ENCODE assay signal across 27 cellular contexts in genomic region chr1:200124309-200124708, GRCh38.
A peak's percentile ranks its signal among the peaks of the same experiment; 100 is the strongest.
DNase-seq lines count a peak whose midpoint lies in the region; ATAC-seq, FAIRE-seq and TF ChIP-seq lines count a peak whose summit lies in the region.
"Had no signal": no experiment of that assay in that cellular context is flagged by ENCODE, and none has a peak within 500 bp of the region (broad histone marks: within the 10 kb centered on the region; RNA-seq: fewer than 3 reads in every experiment).

No MANE protein-coding gene starts in this region.

- no peak for ATAC-seq in A549
- ATAC-seq: GM12878 had no signal

- no peaks in the 10 kb centered on the region for H3K23me2 ChIP-seq in H1 (ENCODE audit: low read depth, low read length)

- H3K79me1 ChIP-seq in H1 (ENCODE audit: low read depth, low read length), result no peaks in the 10 kb centered on the region

- peaks cover 5% of the 10 kb centered on the region for H3K27me3 Mint-ChIP-seq in activated naive CD4-positive, alpha-beta T cell treated with anti-CD3 and anti-CD28 coated beads, Interleukin-2, amount 50 U/mL, for 24 hours
- peaks cover 5% of the 10 kb centered on the region for H3K27me3 Mint-ChIP-seq in activated naive CD4-positive, alpha-beta T cell treated with anti-CD3 and anti-CD28 coated beads, Interleukin-2, amount 10 ng/mL, durations not matched to agents 7 days and 5 days
- no peaks in the 10 kb centered on the region for H3K27me3 Mint-ChIP-seq in endodermal cell (ENCODE audit: insufficient read depth)

- H3K27ac ChIP-seq in A549 (no peak overlapping the region), Karpas-422 (ENCODE audit: low read length) (no peak overlapping the region), H1 (ENCODE audit: low read depth, low read length) (no peak overlapping the region), endodermal cell (ENCODE audit: low read depth, low read length) (no peak overlapping the region)
- H3K27ac ChIP-seq: 22Rv1, BLaER1 had no signal

- no peaks in the 10 kb centered on the region for H3K36me3 Mint-ChIP-seq in activated naive CD4-positive, alpha-beta T cell treated with anti-CD3 and anti-CD28 coated beads, Interleukin-2, amount 50 U/mL, for 24 hours
- no peaks in the 10 kb centered on the region for H3K36me3 Mint-ChIP-seq in activated naive CD4-positive, alpha-beta T cell treated with anti-CD3 and anti-CD28 coated beads, Interleukin-2, amount 10 ng/mL, durations not matched to agents 7 days and 5 days
- H3K36me3 Mint-ChIP-seq in endodermal cell (ENCODE audit: low read depth), result peaks cover 2% of the 10 kb centered on the region
- H3K36me3 Mint-ChIP-seq: CD14-positive monocyte; CD4-positive, alpha-beta memory T cell; CD4-positive, CD25-positive, alpha-beta regulatory T cell; CD8-positive, alpha-beta memory T cell had no signal

- H3K9me2 ChIP-seq in Karpas-422 (replicated peaks; ENCODE audit: insufficient read depth, low read length), result no peaks in the 10 kb centered on the region

- no peak overlapping the region for H3K14ac ChIP-seq in H1 (ENCODE audit: insufficient read length)

- no peak overlapping the region for H4K8ac ChIP-seq in H1 (ENCODE audit: extremely low read depth, insufficient read depth, low read length)

- no peak overlapping the region for H3K23ac ChIP-seq in H1 (ENCODE audit: insufficient read length)

- H3K9ac ChIP-seq in Karpas-422 (ENCODE audit: low read length) (no peak overlapping the region), H1 (replicated peaks in 1 of 4; ENCODE audit: extremely low read depth in 1 of 4, low read depth in 3 of 4, low read length in 3 of 4) (no peak overlapping the region), endodermal cell (ENCODE audit: extremely low read depth, low read length, poor library complexity, severe bottlenecking) (no peak overlapping the region)
- H3K9ac ChIP-seq: BLaER1 had no signal

- H2AFZ ChIP-seq in Karpas-422 (ENCODE audit: low read length) (no peak overlapping the region), H1 (ENCODE audit: low read length) (no peak overlapping the region)

- H4K20me1 ChIP-seq in Karpas-422 (ENCODE audit: insufficient read depth, low read depth, low read length) (no peaks in the 10 kb centered on the region), H1 (replicated peaks in 1 of 2; ENCODE audit: control insufficient read depth in 1 of 2, insufficient read depth in 2 of 2, low read length in 2 of 2) (no peaks in the 10 kb centered on the region)
- H4K20me1 ChIP-seq: BLaER1 had no signal

- TF ChIP-seq RAD21 in A549 (conservative IDR thresholded peaks at IDR 0.05 in 1 of 2, IDR thresholded peaks at IDR 0.05 in 1 of 2) (no peak), H1 (IDR thresholded peaks at IDR 0.05 in 1 of 2, conservative IDR thresholded peaks at IDR 0.05 in 1 of 2; ENCODE audit: low read depth in 2 of 2, low read length in 2 of 2) (no peak)

- no peak for TF ChIP-seq POLR2A in A549 (IDR thresholded peaks at IDR 0.05; ENCODE audit: low read length)
- no peak for TF ChIP-seq POLR2A in H1 (IDR thresholded peaks at IDR 0.05; ENCODE audit: control extremely low read depth in 1 of 2, low read depth in 2 of 2, low read length in 2 of 2)

- H3K9me3 Mint-ChIP-seq in activated naive CD4-positive, alpha-beta T cell treated with anti-CD3 and anti-CD28 coated beads, Interleukin-2, amount 50 U/mL, for 24 hours, result no peaks in the 10 kb centered on the region
- no peaks in the 10 kb centered on the region for H3K9me3 Mint-ChIP-seq in activated naive CD4-positive, alpha-beta T cell treated with anti-CD3 and anti-CD28 coated beads, Interleukin-2, amount 10 ng/mL, durations not matched to agents 7 days and 5 days
- H3K9me3 Mint-ChIP-seq in endodermal cell, result no peaks in the 10 kb centered on the region
- H3K9me3 Mint-ChIP-seq: CD14-positive monocyte; CD4-positive, alpha-beta memory T cell; CD4-positive, CD25-positive, alpha-beta regulatory T cell; CD8-positive, alpha-beta memory T cell had no signal

- H3K4me1 ChIP-seq in A549 (peaks cover 6% of the 10 kb centered on the region; the same call in 2 of the 3 replicates), Karpas-422 (ENCODE audit: low read length) (no peaks in the 10 kb centered on the region), H1 (replicated peaks in 1 of 4; ENCODE audit: control insufficient read depth in 3 of 4, insufficient read depth in 4 of 4, low read length in 3 of 4) (peaks cover 0 to 4% (median 0%) of the 10 kb centered on the region in 4 experiments; a peak in 2 of 7 replicates), endodermal cell (ENCODE audit: control insufficient read depth, insufficient read depth, low read length) (no peaks in the 10 kb centered on the region)
- H3K4me1 ChIP-seq: BE2C had no signal

- no peak for FAIRE-seq in A549 (lab: Jason Lieb, UNC)
- FAIRE-seq in H1 (lab: Jason Lieb, UNC), result no peak
- FAIRE-seq: GM12878, GM12892, GM18507 had no signal

- H3K4me2 ChIP-seq in A549 (no peak overlapping the region), Karpas-422 (ENCODE audit: low read depth, low read length, poor library complexity, severe bottlenecking) (no peak overlapping the region), H1 (ENCODE audit: insufficient read depth in 1 of 2, low read depth in 2 of 2, low read length in 2 of 2) (no peak overlapping the region)
- H3K4me2 ChIP-seq: BLaER1 had no signal

- H2BK20ac ChIP-seq in H1 (ENCODE audit: low read length), result no peak overlapping the region

- no peak overlapping the region for H3K4ac ChIP-seq in H1 (replicated peaks; ENCODE audit: insufficient read length, low read depth, low read length)

- no peaks in the 10 kb centered on the region for H3K27me3 ChIP-seq in Karpas-422 (ENCODE audit: low read length)
- H3K27me3 ChIP-seq in H1 (replicated peaks in 1 of 4; ENCODE audit: control insufficient read depth in 3 of 4, extremely low read depth in 1 of 4, insufficient read depth in 3 of 4, low read length in 3 of 4), result no peaks in the 10 kb centered on the region
- H3K27me3 ChIP-seq in endodermal cell (ENCODE audit: control insufficient read depth, insufficient read depth, low read length, poor library complexity, severe bottlenecking), result no peaks in the 10 kb centered on the region
- H3K27me3 ChIP-seq: BLaER1 had no signal

- TF ChIP-seq CTCF in A549 (IDR thresholded peaks at IDR 0.05) (no peak), H1 (IDR thresholded peaks at IDR 0.05; ENCODE audit: control extremely low read depth in 1 of 3, insufficient read depth in 1 of 3, low read depth in 1 of 3, low read length in 3 of 3) (no peak), endodermal cell (conservative IDR thresholded peaks at IDR 0.05) (no peak)

- H3K4me1 Mint-ChIP-seq in activated naive CD4-positive, alpha-beta T cell treated with anti-CD3 and anti-CD28 coated beads, Interleukin-2, amount 50 U/mL, for 24 hours, result peaks cover 6% of the 10 kb centered on the region
- H3K4me1 Mint-ChIP-seq in activated naive CD4-positive, alpha-beta T cell treated with anti-CD3 and anti-CD28 coated beads, Interleukin-2, amount 10 ng/mL, durations not matched to agents 7 days and 5 days, result peaks cover 3% of the 10 kb centered on the region
- peaks cover 5% of the 10 kb centered on the region for H3K4me1 Mint-ChIP-seq in endodermal cell

- DNase-seq in activated naive CD4-positive, alpha-beta T cell treated with anti-CD3 and anti-CD28 coated beads, Interleukin-2, amount 10 ng/mL, durations not matched to agents 7 days and 5 days, result no peak
- DNase-seq in A549 (ENCODE audit: low read depth in 1 of 2, low spot score in 1 of 2) (no peak), Karpas-422 (peak; percentile 17), H1 (ENCODE audit: low read depth in 1 of 2, low spot score in 2 of 2) (no peak), endodermal cell (no peak), putamen (ENCODE audit: low spot score) (no peak)
- DNase-seq: ACHN; BE2C; C1 segment of cervical spinal cord; CD4-positive, alpha-beta memory T cell; CD4-positive, CD25-positive, alpha-beta regulatory T cell; CD8-positive, alpha-beta memory T cell; COR-L47; DMS 273 treated with DMSO at 0.1 percent for 48 hours; DMS153; DMS53; DMS79; DND-41; EL; GDM1 had no signal

- 73% methylated on average over 1 of the region's 1 CpG for WGBS in A549 (ENCODE audit: missing lambda C conversion rate)
- 69% methylated on average over 1 of the region's 1 CpG; no CpG with 5 or more reads in 1 of the 2 experiments for WGBS in H1 (ENCODE audit: extremely low coverage in 1 of 2, insufficient coverage in 1 of 2, insufficient read length in 1 of 2, insufficient replicate concordance in 2 of 2, low coverage in 1 of 2, low lambda C conversion rate in 2 of 2, missing lambda C conversion rate in 1 of 2), 2 experiments
- 86 to 93% methylated on average over 1 of the region's 1 CpG for WGBS in endodermal cell (ENCODE audit: insufficient coverage in 1 of 2, insufficient read length in 1 of 2), 2 experiments

- no peak overlapping the region for H3K18ac ChIP-seq in H1 (ENCODE audit: extremely low read depth, low read length)

- CTCF ChIA-PET in activated naive CD4-positive, alpha-beta T cell treated with anti-CD3 and anti-CD28 coated beads, Interleukin-2, amount 10 ng/mL, durations not matched to agents 7 days and 5 days (lab: Charles Lee), result no interaction called here
- CTCF ChIA-PET in A549 (lab: Yijun Ruan, JAX), result no interaction called here
- CTCF ChIA-PET in H1 (lab: Charles Lee; ENCODE audit: partially characterized antibody), result interaction anchor here (0.5 to 1.6 kb wide), 5 partner anchors 15 to 439 kb away, joined by 3 to 4 read pairs (median 4); no protein-coding TSS in a partner anchor

- no peak overlapping the region for H4K5ac ChIP-seq in H1 (ENCODE audit: insufficient read length, low read depth, low read length)

- TF ChIP-seq EP300 in A549 (IDR thresholded peaks at IDR 0.05) (no peak), H1 (IDR thresholded peaks at IDR 0.05; ENCODE audit: borderline replicate concordance in 1 of 2, low read depth in 2 of 2, low read length in 2 of 2) (no peak)

- H4K91ac ChIP-seq in H1 (replicated peaks; ENCODE audit: insufficient read length, low read length), result no peak overlapping the region

- no peak overlapping the region for H2AK5ac ChIP-seq in H1 (ENCODE audit: low read depth, low read length)

- no peak overlapping the region for H2BK5ac ChIP-seq in H1 (ENCODE audit: low read depth, low read length)

- no peak overlapping the region for H3K4me3 ChIP-seq in A549
- H3K4me3 ChIP-seq in Karpas-422 (ENCODE audit: low read length), result no peak overlapping the region
- no peak overlapping the region for H3K4me3 ChIP-seq in H1 (ENCODE audit: extremely low read depth in 1 of 4, insufficient read depth in 2 of 4, low read depth in 3 of 4, low read length in 4 of 4)
- no peak overlapping the region for H3K4me3 ChIP-seq in endodermal cell (ENCODE audit: low read length)
- H3K4me3 ChIP-seq: BLaER1, GM12878 had no signal

- H3K9me3 ChIP-seq in A549 (no peaks in the 10 kb centered on the region), Karpas-422 (ENCODE audit: low read length) (no peaks in the 10 kb centered on the region), H1 (ENCODE audit: insufficient read depth in 2 of 2, low read depth in 1 of 2, low read length in 1 of 2) (no peaks in the 10 kb centered on the region), endodermal cell (ENCODE audit: control insufficient read depth, low read length) (no peaks in the 10 kb centered on the region)
- H3K9me3 ChIP-seq: BE2C, BLaER1 had no signal

- no peak overlapping the region for H2BK15ac ChIP-seq in H1 (ENCODE audit: low read length)

- H3K4me3 Mint-ChIP-seq in activated naive CD4-positive, alpha-beta T cell treated with anti-CD3 and anti-CD28 coated beads, Interleukin-2, amount 50 U/mL, for 24 hours, result no peak overlapping the region
- no peak overlapping the region for H3K4me3 Mint-ChIP-seq in activated naive CD4-positive, alpha-beta T cell treated with anti-CD3 and anti-CD28 coated beads, Interleukin-2, amount 10 ng/mL, durations not matched to agents 7 days and 5 days
- no peak overlapping the region for H3K4me3 Mint-ChIP-seq in endodermal cell
- H3K4me3 Mint-ChIP-seq: CD14-positive monocyte; CD4-positive, alpha-beta memory T cell; CD4-positive, CD25-positive, alpha-beta regulatory T cell; CD8-positive, alpha-beta memory T cell had no signal

- no peaks in the 10 kb centered on the region for H3K36me3 ChIP-seq in Karpas-422 (ENCODE audit: insufficient read depth, low read length)
- H3K36me3 ChIP-seq in H1 (ENCODE audit: control insufficient read depth in 2 of 4, insufficient read depth in 4 of 4, low read length in 3 of 4), result no peaks in the 10 kb centered on the region; a peak in 2 of 8 replicates
- H3K36me3 ChIP-seq in endodermal cell (ENCODE audit: control insufficient read depth, insufficient read depth, low read length), result no peaks in the 10 kb centered on the region
- H3K36me3 ChIP-seq: BE2C, BLaER1 had no signal

- POLR2A ChIA-PET in A549 (lab: Yijun Ruan, JAX) (no interaction called here), H1 (lab: Charles Lee; ENCODE audit: partially characterized antibody) (no interaction called here)

- peak overlapping the region; percentile 2 for H3K27ac Mint-ChIP-seq in activated naive CD4-positive, alpha-beta T cell treated with anti-CD3 and anti-CD28 coated beads, Interleukin-2, amount 50 U/mL, for 24 hours
- H3K27ac Mint-ChIP-seq in activated naive CD4-positive, alpha-beta T cell treated with anti-CD3 and anti-CD28 coated beads, Interleukin-2, amount 10 ng/mL, durations not matched to agents 7 days and 5 days, result no peak overlapping the region
- H3K27ac Mint-ChIP-seq in endodermal cell, result no peak overlapping the region
- H3K27ac Mint-ChIP-seq: CD14-positive monocyte; CD4-positive, alpha-beta memory T cell; CD4-positive, CD25-positive, alpha-beta regulatory T cell; CD8-positive, alpha-beta memory T cell had no signal

- no peaks in the 10 kb centered on the region for H3K79me2 ChIP-seq in Karpas-422 (ENCODE audit: low read length)
- H3K79me2 ChIP-seq in H1 (ENCODE audit: control insufficient read depth in 1 of 2, insufficient read depth in 2 of 2, low read length in 2 of 2), result no peaks in the 10 kb centered on the region

- no peak overlapping the region for H2BK120ac ChIP-seq in H1 (replicated peaks; ENCODE audit: low read depth, low read length)

- no peak overlapping the region for H2BK12ac ChIP-seq in H1 (ENCODE audit: low read depth, low read length)

- H3K56ac ChIP-seq in H1 (replicated peaks; ENCODE audit: insufficient read length, low read depth, low read length), result no peak overlapping the region
